20 cellular contexts compared by ENCODE assay signal in the genomic region with DNA sequence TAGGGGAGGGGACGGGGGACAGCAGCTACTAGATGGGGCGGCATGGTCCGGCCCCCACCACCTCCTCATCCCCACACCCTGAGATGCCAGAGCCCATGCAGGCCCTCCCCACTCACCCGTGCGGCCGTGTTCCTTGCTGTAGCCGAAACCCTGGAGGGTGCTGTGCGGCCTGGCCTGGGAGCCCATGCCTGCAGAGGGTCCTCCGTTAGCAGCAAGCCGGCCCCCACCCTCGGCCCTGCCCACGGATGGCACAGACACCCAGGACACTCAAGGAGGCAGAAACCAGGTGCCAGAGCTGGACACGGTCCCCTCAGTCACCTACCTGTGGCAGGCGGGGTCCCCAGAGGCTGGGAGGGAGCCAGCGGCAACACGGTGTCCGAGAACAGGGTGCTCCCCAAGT.
"Had no signal": no experiment of that assay in that cellular context is flagged by ENCODE, and none has a peak within 500 bp of the region (broad histone marks: within the 10 kb centered on the region; RNA-seq: fewer than 3 reads in every experiment).

No MANE protein-coding gene starts in this region.

- DNase-seq: KBM-7, NCI-H1092, NCI-H1105 treated with DMSO at 0.1 percent for 48 hours, NCI-H1417 treated with DMSO at 0.1 percent for 48 hours, NCI-H146, NCI-H1694 treated with DMSO at 0.1 percent for 48 hours, NCI-H1930, NCI-H2081, NCI-H2107, NCI-H2171, NCI-H226, NCI-H446, NCI-H510A, NCI-H524 treated with DMSO at 0.1 percent for 48 hours, NCI-H69, NCI-H774, PC-3, SK-N-SH had no signal

- H3K4me2 ChIP-seq: SK-N-SH had no signal

- H3K9me3 ChIP-seq: SK-N-SH had no signal

- H3K9ac ChIP-seq: SK-N-SH had no signal

- ATAC-seq: Panc1, PC-3 had no signal

- H3K27ac ChIP-seq: RWPE1 had no signal
